21 cellular contexts compared by ENCODE assay signal in the genomic region with DNA sequence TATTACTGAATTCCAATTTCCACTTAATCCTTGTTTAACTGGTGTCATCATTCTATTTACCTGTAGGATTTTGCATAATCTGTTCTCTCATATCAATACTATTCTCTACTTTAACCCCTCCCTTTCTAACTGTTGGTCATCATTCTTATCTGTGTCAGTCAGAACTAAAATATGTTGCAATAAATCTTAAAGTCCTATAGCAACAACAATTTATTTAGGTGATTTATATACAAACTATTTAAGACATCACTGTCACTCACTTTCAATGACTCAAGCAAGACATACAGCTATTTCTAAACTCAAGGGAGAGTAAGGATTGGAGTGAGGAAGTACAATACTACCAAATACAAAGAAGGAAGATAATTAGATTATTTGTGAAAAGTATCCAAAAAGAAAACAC.
"Had no signal": no experiment of that assay in that cellular context is flagged by ENCODE, and none has a peak within 500 bp of the region (broad histone marks: within the 10 kb centered on the region; RNA-seq: fewer than 3 reads in every experiment).

No MANE protein-coding gene starts in this region.

- FAIRE-seq: frontal cortex, islet of Langerhans had no signal

- H3K4me3 ChIP-seq: heart right ventricle, mucosa of descending colon, right atrium auricular region, sigmoid colon, skin epidermis, testis, tibial nerve, upper lobe of right lung, vagina had no signal

- H3K9me3 ChIP-seq: mucosa of descending colon, right atrium auricular region, sigmoid colon, testis, tibial nerve, upper lobe of right lung, vagina had no signal

- H3K27me3 ChIP-seq: heart right ventricle, right atrium auricular region, sigmoid colon, testis, tibial nerve, upper lobe of right lung, vagina had no signal

- H3K27ac ChIP-seq: heart right ventricle, right atrium auricular region, sigmoid colon, skin epidermis, testis, tibial nerve, upper lobe of right lung, vagina had no signal

- H3K36me3 ChIP-seq: heart right ventricle, right atrium auricular region, sigmoid colon, tibial nerve, upper lobe of right lung, vagina had no signal

- DNase-seq: effector memory CD8-positive, alpha-beta T cell; erythroblast; heart right ventricle; hypothalamus; kidney glomerular epithelial cell; mucosa of descending colon; natural killer cell; posterior cingulate gyrus; sigmoid colon; stimulated activated CD4-positive, alpha-beta T cell treated with anti-CD3 and anti-CD28 coated beads, Interleukin-2, amount 100 ng/mL, for 24 hours; stimulated activated CD4-positive, alpha-beta T cell treated with anti-CD3 and anti-CD28 coated beads, Interleukin-4, amount 100 ng/mL, for 4 hours; stimulated activated naive B cell treated with anti-CD40 and anti-IgM and Interleukin-4, amounts not matched to agents 10 μg/mL and 1 μg/mL and 100 μg/mL, for 72 hours; stimulated activated naive CD8-positive, alpha-beta T cell treated with anti-CD3 and anti-CD28 coated beads, Interleukin-15, amount 100 ng/mL, for 72 hours; testis; upper lobe of right lung had no signal

- H3K4me1 ChIP-seq: heart right ventricle, right atrium auricular region, sigmoid colon, testis, tibial nerve, upper lobe of right lung, vagina had no signal

- ATAC-seq: effector memory CD8-positive, alpha-beta T cell; heart right ventricle; mucosa of descending colon; natural killer cell; stimulated activated naive B cell treated with anti-CD40 and anti-IgM and Interleukin-4, amounts not matched to agents 10 μg/mL and 1 μg/mL and 100 μg/mL, for 72 hours; stimulated activated naive CD8-positive, alpha-beta T cell treated with anti-CD3 and anti-CD28 coated beads, Interleukin-15, amount 100 ng/mL, for 72 hours; upper lobe of right lung had no signal
